In the genomic region with DNA sequence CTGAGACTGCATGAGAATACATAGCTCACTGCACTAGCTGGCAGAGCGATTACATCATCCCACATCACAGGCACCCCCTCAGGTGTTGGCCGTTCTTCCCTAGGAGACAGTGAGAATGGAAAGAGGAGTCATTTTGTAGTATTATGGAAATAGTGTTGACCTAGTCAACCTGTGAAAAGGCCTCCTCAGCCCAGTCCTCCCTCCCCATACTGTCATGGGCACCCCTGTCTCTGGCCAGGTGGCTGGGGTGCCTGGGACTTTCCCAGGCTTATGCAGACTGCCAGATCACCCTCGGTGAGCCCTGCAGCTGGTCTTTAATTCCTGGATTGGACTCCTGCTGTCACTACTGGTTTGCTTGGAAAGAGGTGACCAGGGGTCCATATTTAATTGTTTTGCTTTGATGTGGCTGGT, we compare ENCODE assay signal across 10 cellular contexts. TPM values are rescaled to one million over a fixed set of nuclear protein-coding genes. Genes with fewer than 3 reads are reported as not detected.
DNase-seq lines count a peak whose midpoint lies in the region; ATAC-seq and TF ChIP-seq lines count a peak whose summit lies in the region.
"Had no signal": no experiment of that assay in that cellular context is flagged by ENCODE, and none has a peak within 500 bp of the region (broad histone marks: within the 10 kb centered on the region; RNA-seq: fewer than 3 reads in every experiment).

No MANE protein-coding gene starts in this region.

- DNase-seq in CD4-positive, CD25-positive, alpha-beta regulatory T cell = no peak
- DNase-seq in GM13976 (ENCODE audit: low spot score) (peak; percentile 37), mesothelial cell of epicardium (ENCODE audit: low spot score in 2 of 2, unreplicated experiment in 2 of 2) (no peak), GM20000 (ENCODE audit: low spot score) (no peak), MG63 (no peak)
- no peak for DNase-seq in activated T-helper 1 cell treated with anti-CD3 and anti-CD28 coated beads, Interleukin-12 subunit alpha, Interleukin-12 subunit beta, Interleukin-2, Interleukin-4 antibody, amounts not matched to agents 30 ng/mL and 10 ng/mL and 1 ng/mL, durations not matched to agents 14 hours and 24 hours and 36 hours (ENCODE audit: low spot score)
- DNase-seq: immature natural killer cell, NCI-H1092 treated with DMSO at 0.1 percent for 48 hours had no signal

- H3K27ac ChIP-seq in CD4-positive, CD25-positive, alpha-beta regulatory T cell (ENCODE audit: insufficient read depth, low read length, poor library complexity, severe bottlenecking) = no peak overlapping the region

- peaks cover 68% of the 10 kb centered on the region for H3K4me1 ChIP-seq in CD4-positive, CD25-positive, alpha-beta regulatory T cell (ENCODE audit: control insufficient read depth, insufficient read depth, low read length, poor library complexity, severe bottlenecking)

- H3K27me3 ChIP-seq in CD4-positive, CD25-positive, alpha-beta regulatory T cell (ENCODE audit: control insufficient read depth, insufficient read depth, low read length) = no peaks in the 10 kb centered on the region
- H3K27me3 ChIP-seq in MG63 = no peaks in the 10 kb centered on the region

- no peaks in the 10 kb centered on the region for H3K36me3 ChIP-seq in CD4-positive, CD25-positive, alpha-beta regulatory T cell (ENCODE audit: control insufficient read depth, insufficient read depth, low read length)
- H3K36me3 ChIP-seq in MG63 = no peaks in the 10 kb centered on the region

- H3K4me1 Mint-ChIP-seq in CD4-positive, CD25-positive, alpha-beta regulatory T cell = peaks cover 8 to 78% (median 50%) of the 10 kb centered on the region in 4 donors
- H3K4me1 Mint-ChIP-seq in activated T-helper 1 cell treated with anti-CD3 and anti-CD28 coated beads, Interleukin-12 subunit alpha, Interleukin-12 subunit beta, Interleukin-2, Interleukin-4 antibody, amounts not matched to agents 30 ng/mL and 10 ng/mL and 1 ng/mL, durations not matched to agents 14 hours and 24 hours and 36 hours (ENCODE audit: low read depth) = peaks cover 64% of the 10 kb centered on the region
- H3K4me1 Mint-ChIP-seq in mesothelial cell of epicardium = peaks cover 44% of the 10 kb centered on the region

- in situ Hi-C loops in GM13976 (cut with MboI; ENCODE audit: low sequenced_read_pairs, unreplicated experiment) = no loop called here

- no peaks in the 10 kb centered on the region for H3K9me3 ChIP-seq in CD4-positive, CD25-positive, alpha-beta regulatory T cell (ENCODE audit: control insufficient read depth in 2 of 2, low read length in 2 of 2)
- no peaks in the 10 kb centered on the region for H3K9me3 ChIP-seq in MG63

- peaks cover 3% of the 10 kb centered on the region for H3K36me3 Mint-ChIP-seq in CD4-positive, CD25-positive, alpha-beta regulatory T cell
- peaks cover 10% of the 10 kb centered on the region for H3K36me3 Mint-ChIP-seq in activated T-helper 1 cell treated with anti-CD3 and anti-CD28 coated beads, Interleukin-12 subunit alpha, Interleukin-12 subunit beta, Interleukin-2, Interleukin-4 antibody, amounts not matched to agents 30 ng/mL and 10 ng/mL and 1 ng/mL, durations not matched to agents 14 hours and 24 hours and 36 hours (ENCODE audit: low read depth)
- H3K36me3 Mint-ChIP-seq in mesothelial cell of epicardium = no peaks in the 10 kb centered on the region

- TF ChIP-seq CTCF in GM13976 (IDR thresholded peaks at IDR 0.05; ENCODE audit: borderline replicate concordance, control extremely low read depth, extremely low read depth, insufficient read depth, missing control alignments) = no peak
- TF ChIP-seq CTCF in mesothelial cell of epicardium (IDR thresholded peaks at IDR 0.05; ENCODE audit: unreplicated experiment) = no peak
- no peak for TF ChIP-seq CTCF in GM20000 (IDR thresholded peaks at IDR 0.05; ENCODE audit: extremely low read depth, missing control alignments)

- H3K4me3 ChIP-seq in CD4-positive, CD25-positive, alpha-beta regulatory T cell (ENCODE audit: low read depth, low read length) = no peak overlapping the region
- no peak overlapping the region for H3K4me3 ChIP-seq in MG63

- peaks cover under 1% of the 10 kb centered on the region for H3K27me3 Mint-ChIP-seq in CD4-positive, CD25-positive, alpha-beta regulatory T cell
- H3K27me3 Mint-ChIP-seq in activated T-helper 1 cell treated with anti-CD3 and anti-CD28 coated beads, Interleukin-12 subunit alpha, Interleukin-12 subunit beta, Interleukin-2, Interleukin-4 antibody, amounts not matched to agents 30 ng/mL and 10 ng/mL and 1 ng/mL, durations not matched to agents 14 hours and 24 hours and 36 hours (ENCODE audit: insufficient read depth) = peaks cover 2% of the 10 kb centered on the region
- no peaks in the 10 kb centered on the region for H3K27me3 Mint-ChIP-seq in mesothelial cell of epicardium (ENCODE audit: low read depth)

- intact Hi-C loops in activated T-helper 1 cell treated with anti-CD3 and anti-CD28 coated beads, Interleukin-12 subunit alpha, Interleukin-12 subunit beta, Interleukin-2, Interleukin-4 antibody, amounts not matched to agents 30 ng/mL and 10 ng/mL and 1 ng/mL, durations not matched to agents 14 hours and 24 hours and 36 hours (cut with micrococcal nuclease) = no loop called here

- H3K4me3 Mint-ChIP-seq in CD4-positive, CD25-positive, alpha-beta regulatory T cell = peak overlapping the region; percentile 52 to 92 (median 74)
- H3K4me3 Mint-ChIP-seq in activated T-helper 1 cell treated with anti-CD3 and anti-CD28 coated beads, Interleukin-12 subunit alpha, Interleukin-12 subunit beta, Interleukin-2, Interleukin-4 antibody, amounts not matched to agents 30 ng/mL and 10 ng/mL and 1 ng/mL, durations not matched to agents 14 hours and 24 hours and 36 hours = peak overlapping the region; percentile 70
- no peak overlapping the region for H3K4me3 Mint-ChIP-seq in mesothelial cell of epicardium

- H3K9me3 Mint-ChIP-seq in CD4-positive, CD25-positive, alpha-beta regulatory T cell = no peaks in the 10 kb centered on the region
- no peaks in the 10 kb centered on the region for H3K9me3 Mint-ChIP-seq in activated T-helper 1 cell treated with anti-CD3 and anti-CD28 coated beads, Interleukin-12 subunit alpha, Interleukin-12 subunit beta, Interleukin-2, Interleukin-4 antibody, amounts not matched to agents 30 ng/mL and 10 ng/mL and 1 ng/mL, durations not matched to agents 14 hours and 24 hours and 36 hours
- H3K9me3 Mint-ChIP-seq in mesothelial cell of epicardium = no peaks in the 10 kb centered on the region
- H3K9me3 Mint-ChIP-seq: immature natural killer cell had no signal

- peak overlapping the region; percentile 36 to 94 (median 84) for H3K27ac Mint-ChIP-seq in CD4-positive, CD25-positive, alpha-beta regulatory T cell
- peak overlapping the region; percentile 64 for H3K27ac Mint-ChIP-seq in activated T-helper 1 cell treated with anti-CD3 and anti-CD28 coated beads, Interleukin-12 subunit alpha, Interleukin-12 subunit beta, Interleukin-2, Interleukin-4 antibody, amounts not matched to agents 30 ng/mL and 10 ng/mL and 1 ng/mL, durations not matched to agents 14 hours and 24 hours and 36 hours
- H3K27ac Mint-ChIP-seq in mesothelial cell of epicardium = peak overlapping the region; percentile 63
- H3K27ac Mint-ChIP-seq: immature natural killer cell had no signal

- no peak for ATAC-seq in CD4-positive, CD25-positive, alpha-beta regulatory T cell (ENCODE audit: low read depth in 2 of 2)
- ATAC-seq in HG03280 (IDR thresholded peaks at IDR 0.05; ENCODE audit: unreplicated experiment) (no peak), HG02870 (IDR thresholded peaks at IDR 0.05; ENCODE audit: unreplicated experiment) (no peak)

RNA-seq across cellular contexts. Expression of a gene that starts 4.0 kb away (rescaled TPM):
- total RNA-seq in CD4-positive, CD25-positive, alpha-beta regulatory T cell = 21.3 TPM
- polyA plus RNA-seq in CD4-positive, CD25-positive, alpha-beta regulatory T cell = 1 to 10 TPM in 2 of 4 donors, under 1 TPM in 2; 0.66 to 1.7 (median 0.89) TPM
- 11.1 and 13.4 TPM in 2 replicates for total RNA-seq in activated T-helper 1 cell treated with anti-CD3 and anti-CD28 coated beads, Interleukin-12 subunit alpha, Interleukin-12 subunit beta, Interleukin-2, Interleukin-4 antibody, amounts not matched to agents 30 ng/mL and 10 ng/mL and 1 ng/mL, durations not matched to agents 14 hours and 24 hours and 36 hours
- total RNA-seq in mesothelial cell of epicardium = 36.4 to 41.8 TPM (median 41.0 TPM) in 3 replicates
- 7.6 and 17.6 TPM in 2 replicates for total RNA-seq in MG63 (2014; rRNA removed; shearing (Covaris generic); ENCODE audit: low replicate concordance)
